ENCODE assay signal across 9 cellular contexts in genomic region chr11:74754507-74755255, GRCh38. TPM values are rescaled to one million over a fixed set of nuclear protein-coding genes. Genes with fewer than 3 reads are reported as not detected.
DNase-seq lines count a peak whose midpoint lies in the region; ATAC-seq and TF ChIP-seq lines count a peak whose summit lies in the region.
"Had no signal": no experiment of that assay in that cellular context is flagged by ENCODE, and none has a peak within 500 bp of the region (broad histone marks: within the 10 kb centered on the region; RNA-seq: fewer than 3 reads in every experiment).

No MANE protein-coding gene starts in this region.

- TF ChIP-seq POLR2A in breast epithelium (IDR thresholded peaks at IDR 0.05) (no peak), sigmoid colon (IDR thresholded peaks at IDR 0.05) (no peak)

- H3K36me3 Mint-ChIP-seq in MCF 10A (ENCODE audit: insufficient read depth, unreplicated experiment) = no peaks in the 10 kb centered on the region

- ATAC-seq in RWPE2 (ENCODE audit: low read depth) = peak; percentile 93

- H3K27ac Mint-ChIP-seq in MCF 10A (ENCODE audit: low read depth, unreplicated experiment) = peak overlapping the region; percentile 46

- no peaks in the 10 kb centered on the region for H3K27me3 Mint-ChIP-seq in MCF 10A (ENCODE audit: insufficient read depth, unreplicated experiment)

- H3K9me3 Mint-ChIP-seq in MCF 10A (ENCODE audit: unreplicated experiment) = no peaks in the 10 kb centered on the region

- H3K27ac ChIP-seq in breast epithelium (peak overlapping the region in 1 of 2 donors; percentile 55), RWPE2 (ENCODE audit: poor library complexity, severe bottlenecking) (peak overlapping the region; percentile 95), sigmoid colon (no peak overlapping the region)

- DNase-seq in MCF 10A (ENCODE audit: unreplicated experiment) = peak; percentile 63
- no peak for DNase-seq in breast epithelium (ENCODE audit: low spot score in 2 of 2)
- DNase-seq in RWPE2 (ENCODE audit: low spot score) = no peak
- peak; percentile 79 to 86 for DNase-seq in foreskin fibroblast
- DNase-seq in NCI-H2081 (lab: John Stamatoyannopoulos, UW) = no peak
- DNase-seq in NCI-H1092 treated with DMSO at 0.1 percent for 48 hours (lab: John Stamatoyannopoulos, UW) = no peak
- DNase-seq in sigmoid colon = no peak
- no peak for DNase-seq in NCI-H187 treated with DMSO at 0.1 percent for 48 hours (lab: John Stamatoyannopoulos, UW)
- DNase-seq: NCI-H446 had no signal

- CTCF ChIA-PET in MCF 10A (lab: Yijun Ruan, JAX) = interaction anchor here (1.2 kb wide), 1 partner anchor 19 kb away, joined by 5 read pairs; no protein-coding TSS in a partner anchor

- H3K4me1 Mint-ChIP-seq in MCF 10A (ENCODE audit: insufficient read depth, unreplicated experiment) = peaks cover 21% of the 10 kb centered on the region

- TF ChIP-seq CTCF in MCF 10A (IDR thresholded peaks at IDR 0.05; ENCODE audit: unreplicated experiment) = no peak
- no peak for TF ChIP-seq CTCF in breast epithelium (IDR thresholded peaks at IDR 0.05)
- no peak for TF ChIP-seq CTCF in RWPE2 (IDR thresholded peaks at IDR 0.05; ENCODE audit: poor library complexity, severe bottlenecking)
- TF ChIP-seq CTCF in foreskin fibroblast (IDR thresholded peaks at IDR 0.05; ENCODE audit: low read depth, low read length) = no peak
- TF ChIP-seq CTCF in sigmoid colon (IDR thresholded peaks at IDR 0.05) = no peak

- H3K4me1 ChIP-seq in breast epithelium (no peaks in the 10 kb centered on the region), RWPE2 (ENCODE audit: insufficient read depth, poor library complexity, severe bottlenecking) (peaks cover 32% of the 10 kb centered on the region), sigmoid colon (peaks cover 0 to 48% (median 46%) of the 10 kb centered on the region in 4 donors)

- no peak overlapping the region for H3K4me3 ChIP-seq in breast epithelium
- H3K4me3 ChIP-seq in RWPE2 (ENCODE audit: severe bottlenecking) = peak overlapping the region; percentile 14
- peak overlapping the region in 1 of 2 donors; percentile 1 for H3K4me3 ChIP-seq in foreskin fibroblast (ENCODE audit: low read depth in 1 of 2, low read length in 2 of 2)
- no peak overlapping the region for H3K4me3 ChIP-seq in sigmoid colon

- BruUV-seq in MCF 10A (replicated peaks; lab: Mats Ljungman, UMichigan) = TSS peak; percentile 96

- 76 to 82% methylated on average over 15 of the region's 15 CpGs for WGBS in sigmoid colon, 2 donors

- H3K9me3 ChIP-seq in breast epithelium = no peaks in the 10 kb centered on the region
- no peaks in the 10 kb centered on the region for H3K9me3 ChIP-seq in RWPE2 (ENCODE audit: severe bottlenecking)
- no peaks in the 10 kb centered on the region for H3K9me3 ChIP-seq in sigmoid colon

- H3K4me3 Mint-ChIP-seq in MCF 10A (ENCODE audit: unreplicated experiment) = peak overlapping the region; percentile 61

- H3K27me3 ChIP-seq in breast epithelium (no peaks in the 10 kb centered on the region), RWPE2 (ENCODE audit: insufficient read depth, poor library complexity, severe bottlenecking) (no peaks in the 10 kb centered on the region), sigmoid colon (no peaks in the 10 kb centered on the region)

- H3K36me3 ChIP-seq in breast epithelium (no peaks in the 10 kb centered on the region), RWPE2 (ENCODE audit: low read depth) (no peaks in the 10 kb centered on the region), sigmoid colon (no peaks in the 10 kb centered on the region)

- intact Hi-C loops in MCF 10A (cut with micrococcal nuclease) = no loop called here
- intact Hi-C loops in breast epithelium (cut with DNase I; ENCODE audit: low total_unique reads) = no loop called here
- intact Hi-C loops in sigmoid colon (cut with DNase I) = no loop called here

- TF ChIP-seq EP300 in sigmoid colon (IDR thresholded peaks at IDR 0.05) = no peak

- POLR2A ChIA-PET in MCF 10A (lab: Yijun Ruan, JAX) = interaction anchor here (0.5 to 2.0 kb wide), 6 partner anchors 9 to 120 kb away, joined by 3 to 8 read pairs (median 3); no protein-coding TSS in a partner anchor

RNA-seq across cellular contexts. Expression of gene RNF169, which starts 6.0 kb away (rescaled TPM):
- total RNA-seq in MCF 10A (2022) = 15.0 and 18.0 TPM in 2 replicates
- total RNA-seq in breast epithelium = 10 to 100 TPM; 16.5 to 36.1 (median 27.2) TPM
- total RNA-seq in sigmoid colon = 10 to 100 TPM; 20.3 to 27.7 (median 22.5) TPM
- 1 to 10 TPM; 1.6 to 5.1 (median 1.8) TPM for polyA plus RNA-seq in sigmoid colon

RNA-seq across cellular contexts. Expression of gene CHRDL2, which starts 23.5 kb away (rescaled TPM):
- not detected in 2 replicates for total RNA-seq in MCF 10A (2022)
- total RNA-seq in breast epithelium = 1 to 10 TPM in 1 of 3 donors, not detected in 2; 4.2 TPM
- total RNA-seq in sigmoid colon = 10 to 100 TPM in 2 of 4 donors, 1 to 10 TPM in 2; 6.1 to 45.1 (median 14.4) TPM
- polyA plus RNA-seq in sigmoid colon = 10 to 100 TPM in 1 of 3 donors, 1 to 10 TPM in 1, not detected in 1; 9.6 to 43.9 TPM

Comparison
In these comparisons a context has a peak if more than half of its experiments do, and no peak if none do; other contexts are left out.
1. DNase-seq: peak in MCF 10A (single experiment) and foreskin fibroblast (2 of 2); none in breast epithelium (0 of 2), RWPE2 (single experiment), NCI-H2081 (0 of 2), NCI-H1092 treated with DMSO at 0.1 percent for 48 hours (single experiment), sigmoid colon (single experiment) and NCI-H187 treated with DMSO at 0.1 percent for 48 hours (single experiment).